ENCODE assay signal across 34 cellular contexts in genomic region chr1:83087851-83088250, GRCh38.
A peak's percentile ranks its signal among the peaks of the same experiment; 100 is the strongest.
DNase-seq lines count a peak whose midpoint lies in the region; ATAC-seq and TF ChIP-seq lines count a peak whose summit lies in the region.
"Had no signal": no experiment of that assay in that cellular context is flagged by ENCODE, and none has a peak within 500 bp of the region (broad histone marks: within the 10 kb centered on the region; RNA-seq: fewer than 3 reads in every experiment).

No MANE protein-coding gene starts in this region.

- H2AK5ac ChIP-seq in trophoblast cell (ENCODE audit: low read length): no peak overlapping the region

- H2BK120ac ChIP-seq in trophoblast cell (ENCODE audit: insufficient read depth, low read length, poor library complexity): no peak overlapping the region

- no peak for ATAC-seq in SK-N-SH treated with all-trans-retinoic acid at 6 μM for 48 hours
- no peak for ATAC-seq in Right ventricle myocardium inferior
- ATAC-seq: A549; CD8-positive, alpha-beta T cell had no signal

- H3K27ac ChIP-seq in trophoblast cell (ENCODE audit: low read depth, low read length) (no peak overlapping the region), skeletal muscle tissue (ENCODE audit: low read depth, low read length) (peak overlapping the region; percentile 46), sigmoid colon (no peak overlapping the region)
- H3K27ac ChIP-seq: 22Rv1; A549; BLaER1; BLaER1 treated with 17β-estradiol and CSF1 and Interleukin-3, amounts not matched to agents 10 nM and 100 nM had no signal

- no peak overlapping the region for H3K14ac ChIP-seq in trophoblast cell (ENCODE audit: low read length)

- TF ChIP-seq CTCF in endothelial cell (IDR thresholded peaks at IDR 0.05; ENCODE audit: unreplicated experiment): no peak
- TF ChIP-seq CTCF in sigmoid colon (IDR thresholded peaks at IDR 0.05): no peak

- no peak overlapping the region for H3K23ac ChIP-seq in trophoblast cell (ENCODE audit: low read length)

- no peak for TF ChIP-seq EP300 in sigmoid colon (IDR thresholded peaks at IDR 0.05)

- H3K36me3 ChIP-seq in trophoblast cell (ENCODE audit: control insufficient read depth in 1 of 2, insufficient read depth in 2 of 2, low read length in 2 of 2) (no peaks in the 10 kb centered on the region), skeletal muscle tissue (ENCODE audit: control insufficient read depth in 3 of 3, insufficient read depth in 3 of 3, low read length in 3 of 3) (no peaks in the 10 kb centered on the region), sigmoid colon (no peaks in the 10 kb centered on the region)
- H3K36me3 ChIP-seq: BE2C; BLaER1; BLaER1 treated with 17β-estradiol and CSF1 and Interleukin-3, amounts not matched to agents 10 nM and 100 nM had no signal

- H4K91ac ChIP-seq in trophoblast cell (ENCODE audit: low read depth, low read length): no peak overlapping the region

- no peak overlapping the region for H2BK12ac ChIP-seq in trophoblast cell (ENCODE audit: low read length)

- H2BK5ac ChIP-seq in trophoblast cell (ENCODE audit: low read depth, low read length, poor library complexity): no peak overlapping the region

- H3K9ac ChIP-seq in trophoblast cell (ENCODE audit: low read length): no peak overlapping the region
- no peak overlapping the region for H3K9ac ChIP-seq in skeletal muscle tissue (ENCODE audit: low read depth in 1 of 3, low read length in 3 of 3)
- H3K9ac ChIP-seq: BLaER1; BLaER1 treated with 17β-estradiol and CSF1 and Interleukin-3, amounts not matched to agents 10 nM and 100 nM had no signal

- H3K4me3 Mint-ChIP-seq in endothelial cell (ENCODE audit: unreplicated experiment): no peak overlapping the region
- H3K4me3 Mint-ChIP-seq: B cell; CD14-positive monocyte; CD4-positive, alpha-beta memory T cell; CD4-positive, alpha-beta T cell; CD4-positive, CD25-positive, alpha-beta regulatory T cell; CD8-positive, alpha-beta memory T cell; CD8-positive, alpha-beta T cell had no signal

- peak overlapping the region; percentile 13 for H3K27ac Mint-ChIP-seq in endothelial cell (ENCODE audit: unreplicated experiment)
- H3K27ac Mint-ChIP-seq: B cell; CD14-positive monocyte; CD4-positive, alpha-beta memory T cell; CD4-positive, alpha-beta T cell; CD8-positive, alpha-beta memory T cell; CD8-positive, alpha-beta T cell had no signal

- H4K12ac ChIP-seq in trophoblast cell (ENCODE audit: low read depth, low read length): no peak overlapping the region

- H3K79me2 ChIP-seq in trophoblast cell (ENCODE audit: control insufficient read depth, insufficient read depth, low read length, poor library complexity): no peaks in the 10 kb centered on the region

- peaks cover 14% of the 10 kb centered on the region for H3K4me1 Mint-ChIP-seq in endothelial cell (ENCODE audit: unreplicated experiment)
- H3K4me1 Mint-ChIP-seq: B cell; CD14-positive monocyte; CD4-positive, alpha-beta memory T cell; CD4-positive, CD25-positive, alpha-beta regulatory T cell; CD8-positive, alpha-beta memory T cell had no signal

- H3K36me3 Mint-ChIP-seq in endothelial cell (ENCODE audit: low read depth, unreplicated experiment): no peaks in the 10 kb centered on the region
- H3K36me3 Mint-ChIP-seq: CD14-positive monocyte; CD4-positive, alpha-beta memory T cell; CD4-positive, CD25-positive, alpha-beta regulatory T cell; CD8-positive, alpha-beta memory T cell; CD8-positive, alpha-beta T cell had no signal

- no peaks in the 10 kb centered on the region for H3K9me3 ChIP-seq in trophoblast cell (ENCODE audit: insufficient read depth, low read depth, low read length)
- H3K9me3 ChIP-seq in skeletal muscle tissue (ENCODE audit: control insufficient read depth in 3 of 3, low read length in 3 of 3): no peaks in the 10 kb centered on the region
- no peaks in the 10 kb centered on the region for H3K9me3 ChIP-seq in sigmoid colon
- H3K9me3 ChIP-seq: A549; BE2C; BLaER1; BLaER1 treated with 17β-estradiol and CSF1 and Interleukin-3, amounts not matched to agents 10 nM and 100 nM; Caco-2 had no signal

- no peaks in the 10 kb centered on the region for H3K27me3 Mint-ChIP-seq in endothelial cell (ENCODE audit: unreplicated experiment)
- H3K27me3 Mint-ChIP-seq: B cell; CD4-positive, alpha-beta memory T cell; CD4-positive, alpha-beta T cell; CD4-positive, CD25-positive, alpha-beta regulatory T cell; CD8-positive, alpha-beta memory T cell had no signal

- intact Hi-C loops in sigmoid colon (cut with DNase I): no loop called here
- intact Hi-C loops in Right ventricle myocardium inferior (cut with DNase I): no loop called here

- TF ChIP-seq POLR2A in sigmoid colon (IDR thresholded peaks at IDR 0.05): no peak

- H3K4ac ChIP-seq in trophoblast cell (ENCODE audit: low read depth, low read length): no peak overlapping the region

- H3K18ac ChIP-seq in trophoblast cell (ENCODE audit: low read length): no peak overlapping the region

- no peaks in the 10 kb centered on the region for H3K9me3 Mint-ChIP-seq in endothelial cell (ENCODE audit: unreplicated experiment)
- H3K9me3 Mint-ChIP-seq: CD4-positive, alpha-beta T cell; CD8-positive, alpha-beta T cell had no signal

- no peaks in the 10 kb centered on the region for H3K79me1 ChIP-seq in trophoblast cell (ENCODE audit: low read length)

- H2AFZ ChIP-seq in trophoblast cell (ENCODE audit: insufficient read depth, low read length, poor library complexity): no peak overlapping the region

- H3K4me3 ChIP-seq in trophoblast cell (ENCODE audit: low read depth, low read length): no peak overlapping the region
- H3K4me3 ChIP-seq in skeletal muscle tissue (ENCODE audit: low read length in 3 of 3): no peak overlapping the region
- H3K4me3 ChIP-seq in sigmoid colon: no peak overlapping the region
- H3K4me3 ChIP-seq: A549; BLaER1; BLaER1 treated with 17β-estradiol and CSF1 and Interleukin-3, amounts not matched to agents 10 nM and 100 nM had no signal

- H3K4me1 ChIP-seq in trophoblast cell (ENCODE audit: control insufficient read depth in 1 of 2, insufficient read depth in 2 of 2, low read length in 2 of 2) (peaks cover 0 to 3% of the 10 kb centered on the region in 2 experiments), skeletal muscle tissue (ENCODE audit: control insufficient read depth in 3 of 3, insufficient read depth in 3 of 3, low read length in 3 of 3) (peaks cover 0 to 13% (median 8%) of the 10 kb centered on the region in 3 donors), sigmoid colon (no peaks in the 10 kb centered on the region)
- H3K4me1 ChIP-seq: A549; BE2C; BLaER1; BLaER1 treated with 17β-estradiol and CSF1 and Interleukin-3, amounts not matched to agents 10 nM and 100 nM; Caco-2 had no signal

- WGBS in trophoblast cell (ENCODE audit: extremely low coverage, insufficient coverage, insufficient read length): no CpG with 5 or more reads among the region's 2 CpGs
- WGBS in sigmoid colon, 2 donors: 89 to 92% methylated on average over 2 of the region's 2 CpGs

- DNase-seq in OCI-M1 (lab: John Stamatoyannopoulos, UW) (peak; percentile 12), endothelial cell (ENCODE audit: low spot score) (no peak), trophoblast cell (peak; percentile 88 to 92), sigmoid colon (no peak), Right ventricle myocardium inferior (ENCODE audit: missing footprints) (no peak), SW480 (ENCODE audit: low spot score) (no peak)
- DNase-seq: 8988T; ACHN; AML-193; BE2C; C1 segment of cervical spinal cord; Caco-2; Calu3; CD4-positive, alpha-beta memory T cell; CD4-positive, alpha-beta T cell; CD4-positive, CD25-positive, alpha-beta regulatory T cell; CD8-positive, alpha-beta memory T cell; CD8-positive, alpha-beta T cell; COR-L47; DMS 273 treated with DMSO at 0.1 percent for 48 hours; DMS153; DMS53; DMS79; DMS79 treated with DMSO at 0.1 percent for 48 hours; DND-41; EL had no signal

- H3K27me3 ChIP-seq in trophoblast cell (ENCODE audit: insufficient read depth, low read length) (no peaks in the 10 kb centered on the region), skeletal muscle tissue (ENCODE audit: control insufficient read depth in 3 of 3, insufficient read depth in 3 of 3, low read length in 3 of 3) (no peaks in the 10 kb centered on the region), sigmoid colon (no peaks in the 10 kb centered on the region)
- H3K27me3 ChIP-seq: BE2C; BLaER1; BLaER1 treated with 17β-estradiol and CSF1 and Interleukin-3, amounts not matched to agents 10 nM and 100 nM had no signal

- no peak overlapping the region for H4K8ac ChIP-seq in trophoblast cell (ENCODE audit: low read depth, low read length)

- no peak overlapping the region for H3K4me2 ChIP-seq in trophoblast cell (ENCODE audit: low read length)
- H3K4me2 ChIP-seq: A549; BLaER1; BLaER1 treated with 17β-estradiol and CSF1 and Interleukin-3, amounts not matched to agents 10 nM and 100 nM had no signal

TF ChIP-seq in SK-N-SH treated with all-trans-retinoic acid at 6 μM for 48 hours, 23 proteins besides CTCF, POLR2A, EP300 and RAD21 (continues in another document):
- TF ChIP-seq TCF4 (CRISPR knock-in tag; IDR thresholded peaks at IDR 0.05; ENCODE audit: borderline replicate concordance): no peak
- TF ChIP-seq OSR1 (CRISPR knock-in tag; IDR thresholded peaks at IDR 0.05): no peak
- no peak for TF ChIP-seq ZFP3 (CRISPR knock-in tag; IDR thresholded peaks at IDR 0.05)
- TF ChIP-seq ZFP30 (CRISPR knock-in tag; IDR thresholded peaks at IDR 0.05): no peak
- no peak for TF ChIP-seq TOX (CRISPR knock-in tag; IDR thresholded peaks at IDR 0.05; ENCODE audit: borderline replicate concordance)
- TF ChIP-seq ARNTL (CRISPR knock-in tag; IDR thresholded peaks at IDR 0.05; ENCODE audit: borderline replicate concordance, low read depth): no peak
- TF ChIP-seq TSHZ2 (CRISPR knock-in tag; IDR thresholded peaks at IDR 0.05): no peak

Comparison
In these comparisons a context has a peak if more than half of its experiments do, and no peak if none do; other contexts are left out.
1. DNase-seq: peak in OCI-M1 (single experiment) and trophoblast cell (2 of 2); none in endothelial cell (single experiment), sigmoid colon (single experiment), Right ventricle myocardium inferior (single experiment) and SW480 (single experiment).